8 cellular contexts compared by ENCODE assay signal in the genomic region with DNA sequence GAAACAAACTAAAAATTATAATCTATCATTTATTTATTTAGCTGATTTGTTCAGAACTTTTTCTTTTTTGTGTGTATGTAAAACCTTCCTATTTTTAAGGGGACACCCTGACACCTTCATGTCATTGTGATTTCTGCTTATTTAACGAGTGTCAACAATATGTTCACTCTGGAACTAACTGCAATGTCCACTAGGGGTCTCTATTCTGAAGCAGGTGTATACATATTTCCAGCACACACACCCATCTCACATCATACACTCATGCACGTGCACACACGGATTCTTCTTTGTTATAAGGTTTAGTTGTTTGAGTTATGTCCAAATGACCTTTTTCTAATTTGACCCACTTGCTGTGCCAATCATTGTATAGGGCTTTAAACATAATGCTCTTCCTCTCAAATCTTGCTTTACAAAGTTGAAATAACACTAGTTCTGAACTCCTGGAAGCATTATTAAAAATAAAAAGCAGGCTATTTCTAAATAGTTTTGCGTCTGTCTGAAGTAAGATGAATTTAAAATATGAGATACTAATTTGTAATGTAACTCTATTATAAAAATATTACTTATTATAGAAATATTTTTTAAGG. TPM values are rescaled to one million over a fixed set of nuclear protein-coding genes. Genes with fewer than 3 reads are reported as not detected.
DNase-seq lines count a peak whose midpoint lies in the region; ATAC-seq, FAIRE-seq and TF ChIP-seq lines count a peak whose summit lies in the region.

No MANE protein-coding gene starts in this region.

- no peak overlapping the region for H3K4me3 Mint-ChIP-seq in nephron progenitor cell

- CTCF ChIA-PET in endothelial cell of umbilical vein (lab: Charles Lee) = interaction anchor here (0.8 to 2.2 kb wide), 18 partner anchors 9 to 876 kb away, joined by 3 to 25 read pairs (median 5); no protein-coding TSS in a partner anchor

- H3K9me1 ChIP-seq in endothelial cell of umbilical vein (replicated peaks; ENCODE audit: control insufficient read depth, extremely low read depth, insufficient read depth, low read length) = no peaks in the 10 kb centered on the region

- H3K27me3 Mint-ChIP-seq in nephron progenitor cell (ENCODE audit: low read depth, poor library complexity) = no peaks in the 10 kb centered on the region

- intact Hi-C loops in endothelial cell of umbilical vein (cut with micrococcal nuclease) = loop anchor here (1.0 to 5.0 kb wide), 3 partner anchors 102 to 635 kb away; no protein-coding TSS in a partner anchor

- dilution Hi-C loops in endothelial cell of umbilical vein (cut with MboI; ENCODE audit: extremely low pct_ligation_motif_present, low sequenced_read_pairs) = no loop called here

- DNase-seq in AG09319 (ENCODE audit: extremely low read depth, low read depth) = peak; percentile 23
- DNase-seq in GM13977 (ENCODE audit: low spot score) = peak; percentile 44
- DNase-seq in MV-4-11 (lab: John Stamatoyannopoulos, UW) = peak; percentile 58
- peak; percentile 65 for DNase-seq in RPMI8226
- peak; percentile 78 for DNase-seq in endothelial cell of umbilical vein (ENCODE audit: low read depth, low spot score)
- no peak for DNase-seq in nephron progenitor cell
- no peak for DNase-seq in epidermal melanocyte (ENCODE audit: insufficient read length, low spot score)

- H3K9me3 Mint-ChIP-seq in nephron progenitor cell = no peaks in the 10 kb centered on the region

- H3K79me2 ChIP-seq in endothelial cell of umbilical vein (ENCODE audit: control insufficient read depth, insufficient read depth, low read length) = peaks cover 6% of the 10 kb centered on the region

- peak; percentile 89 for FAIRE-seq in endothelial cell of umbilical vein (lab: Jason Lieb, UNC)

- no peaks in the 10 kb centered on the region for H3K9me3 ChIP-seq in endothelial cell of umbilical vein (replicated peaks; ENCODE audit: control insufficient read depth, insufficient read depth, low read length)

- POLR2A ChIA-PET in endothelial cell of umbilical vein (lab: Charles Lee) = no interaction called here

- H3K27ac Mint-ChIP-seq in nephron progenitor cell = no peak overlapping the region

- no peaks in the 10 kb centered on the region for H3K27me3 ChIP-seq in endothelial cell of umbilical vein (ENCODE audit: control insufficient read depth in 2 of 2, insufficient read depth in 2 of 2, low read length in 2 of 2)

- TF ChIP-seq CTCF in AG09319 (IDR thresholded peaks at IDR 0.05; ENCODE audit: low read depth, low read length) (peak; percentile 76), GM13977 (IDR thresholded peaks at IDR 0.05; ENCODE audit: extremely low read depth, insufficient read depth, missing control alignments) (peak; percentile 74), endothelial cell of umbilical vein (IDR thresholded peaks at IDR 0.05; ENCODE audit: extremely low read depth in 1 of 2, insufficient read depth in 1 of 2, low read depth in 1 of 2, low read length in 2 of 2) (peak; percentile 60 to 64), nephron progenitor cell (IDR thresholded peaks at IDR 0.05) (peak; percentile 75)

- in situ Hi-C loops in GM13977 (cut with MboI; ENCODE audit: low pct_unique_long_range_greater_than_20kb, low sequenced_read_pairs, unreplicated experiment) = loop anchor here (25.0 kb wide), 1 partner anchor 637 kb away; no protein-coding TSS in a partner anchor

- no peaks in the 10 kb centered on the region for H3K4me1 Mint-ChIP-seq in nephron progenitor cell

- H3K4me2 ChIP-seq in endothelial cell of umbilical vein (ENCODE audit: insufficient read depth, low read length) = no peak overlapping the region

- peak; percentile 99 for ATAC-seq in HG02642 (IDR thresholded peaks at IDR 0.05; ENCODE audit: poor library complexity, unreplicated experiment)

- H3K36me3 Mint-ChIP-seq in nephron progenitor cell (ENCODE audit: low read depth) = peaks cover 56% of the 10 kb centered on the region

- no peak for TF ChIP-seq POLR2A in endothelial cell of umbilical vein (IDR thresholded peaks at IDR 0.05; ENCODE audit: low read depth, low read length)

- H3K4me3 ChIP-seq in endothelial cell of umbilical vein (replicated peaks in 1 of 3; ENCODE audit: insufficient read depth in 1 of 3, low read depth in 1 of 3, low read length in 3 of 3) = no peak overlapping the region

- H3K27ac ChIP-seq in endothelial cell of umbilical vein (ENCODE audit: insufficient read depth, low read depth, low read length) = no peak overlapping the region

- H4K20me1 ChIP-seq in endothelial cell of umbilical vein (replicated peaks; ENCODE audit: control insufficient read depth, extremely low read depth, insufficient read depth, low read length) = no peaks in the 10 kb centered on the region

- no TSS peak for BruUV-seq in endothelial cell of umbilical vein (replicated peaks; lab: Mats Ljungman, UMichigan)

- H3K9ac ChIP-seq in endothelial cell of umbilical vein (replicated peaks; ENCODE audit: extremely low read depth, insufficient read depth, low read length) = no peak overlapping the region

- no peaks in the 10 kb centered on the region for H3K4me1 ChIP-seq in endothelial cell of umbilical vein (ENCODE audit: control insufficient read depth, extremely low read depth, insufficient read depth, low read length)

- H3K36me3 ChIP-seq in endothelial cell of umbilical vein (ENCODE audit: control insufficient read depth in 2 of 2, extremely low read depth in 1 of 2, insufficient read depth in 2 of 2, low read length in 2 of 2) = peaks cover 0 to 17% of the 10 kb centered on the region in 2 experiments

- H2AFZ ChIP-seq in endothelial cell of umbilical vein (ENCODE audit: low read depth, low read length) = no peak overlapping the region

TF ChIP-seq in endothelial cell of umbilical vein, 7 proteins besides CTCF, POLR2A, EP300 and RAD21:
- TF ChIP-seq, protein P1, sequence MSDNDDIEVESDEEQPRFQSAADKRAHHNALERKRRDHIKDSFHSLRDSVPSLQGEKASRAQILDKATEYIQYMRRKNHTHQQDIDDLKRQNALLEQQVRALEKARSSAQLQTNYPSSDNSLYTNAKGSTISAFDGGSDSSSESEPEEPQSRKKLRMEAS (IDR thresholded peaks at IDR 0.05; ENCODE audit: insufficient read depth, insufficient read length) = peak; percentile 27
- no peak for TF ChIP-seq MYC (IDR thresholded peaks at IDR 0.05; ENCODE audit: low read depth, low read length)

RNA-seq across cellular contexts. Expression of a gene that starts 15.5 kb away (rescaled TPM):
- 19.8 and 24.4 TPM in 2 replicates for total RNA-seq in endothelial cell of umbilical vein
- 3.6 and 4.7 TPM in 2 replicates for polyA plus RNA-seq in endothelial cell of umbilical vein
- 5.2 and 6.3 TPM in 2 replicates for polyA plus RNA-seq in endothelial cell of umbilical vein (2011; cell fraction: cytosol; rRNA removed)
- polyA plus RNA-seq in endothelial cell of umbilical vein (2011; cell fraction: nucleus; rRNA removed) = 18.7 and 23.5 TPM in 2 replicates
- polyA plus RNA-seq in endothelial cell of umbilical vein (2012) = 4.5 and 9.6 TPM in 2 replicates
- polyA minus RNA-seq in endothelial cell of umbilical vein = 7.0 and 7.9 TPM in 2 replicates
- polyA minus RNA-seq in endothelial cell of umbilical vein (2011; cell fraction: cytosol; rRNA and poly(A)+ RNA removed) = 23.0 TPM
- polyA minus RNA-seq in endothelial cell of umbilical vein (2011; cell fraction: nucleus; rRNA and poly(A)+ RNA removed) = 20.1 and 29.1 TPM in 2 replicates

Comparison
In these comparisons a context has a peak if more than half of its experiments do, and no peak if none do; other contexts are left out.
1. DNase-seq: peak in AG09319 (single experiment), GM13977 (single experiment), MV-4-11 (single experiment), RPMI8226 (single experiment) and endothelial cell of umbilical vein (single experiment); none in nephron progenitor cell (single experiment) and epidermal melanocyte (single experiment).
2. Peak in every context shown above with its lines, with median percentiles within 50 percentile points of each other: CTCF ChIP-seq.